Comparison of ENCODE assay signal across 9 cellular contexts in the genomic region with DNA sequence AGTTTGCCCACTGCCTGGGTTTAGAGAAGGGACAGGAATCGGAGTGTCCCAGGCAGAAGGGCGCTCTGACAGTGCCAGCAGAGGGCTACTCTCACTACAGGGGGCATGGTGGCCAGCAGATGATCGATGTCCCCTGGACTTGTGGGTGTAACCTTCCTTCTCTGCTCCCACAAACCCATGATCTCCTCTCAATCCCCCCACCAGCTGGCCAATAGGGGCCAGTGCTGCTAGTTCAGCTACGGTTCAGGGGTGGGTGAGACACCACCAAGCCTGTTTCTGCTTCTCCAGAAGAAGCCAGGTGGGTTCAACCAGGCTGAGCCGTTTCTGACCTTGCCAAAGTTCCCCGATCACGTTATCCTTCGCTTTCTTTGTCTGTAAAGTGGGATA. TPM values are rescaled to one million over a fixed set of nuclear protein-coding genes. Genes with fewer than 3 reads are reported as not detected.
A peak's percentile ranks its signal among the peaks of the same experiment; 100 is the strongest.
DNase-seq lines count a peak whose midpoint lies in the region; ATAC-seq and TF ChIP-seq lines count a peak whose summit lies in the region.
"Had no signal": no experiment of that assay in that cellular context is flagged by ENCODE, and none has a peak within 500 bp of the region (broad histone marks: within the 10 kb centered on the region; RNA-seq: fewer than 3 reads in every experiment).

No MANE protein-coding gene starts in this region.

- no peaks in the 10 kb centered on the region for H3K9me3 Mint-ChIP-seq in endodermal cell

- H3K27me3 Mint-ChIP-seq in endodermal cell (ENCODE audit: insufficient read depth) = peaks cover 71% of the 10 kb centered on the region

- no peaks in the 10 kb centered on the region for H3K36me3 Mint-ChIP-seq in endodermal cell (ENCODE audit: low read depth)

- H3K9ac ChIP-seq in ES-I3 (ENCODE audit: low read depth, low read length) (peak overlapping the region; percentile 0; the same call in 1 of the 2 replicates), NT2/D1 (ENCODE audit: insufficient read length, low read depth) (peak overlapping the region; percentile 89), endodermal cell (ENCODE audit: extremely low read depth, low read length, poor library complexity, severe bottlenecking) (no peak overlapping the region)

- no peak for TF ChIP-seq CTCF in endodermal cell (conservative IDR thresholded peaks at IDR 0.05)
- no peak for TF ChIP-seq CTCF in psoas muscle (IDR thresholded peaks at IDR 0.05)

- peaks cover 7% of the 10 kb centered on the region for H3K4me1 Mint-ChIP-seq in endodermal cell

- H3K27ac ChIP-seq in endodermal cell (ENCODE audit: low read depth, low read length) (no peak overlapping the region), psoas muscle (no peak overlapping the region)
- H3K27ac ChIP-seq: right lobe of liver had no signal

- no peak overlapping the region for H3K27ac Mint-ChIP-seq in endodermal cell

- peak in 2 of 4 donors; percentile 13 to 15 for ATAC-seq in psoas muscle
- no peak for ATAC-seq in GM19324 (IDR thresholded peaks at IDR 0.05; ENCODE audit: low FRiP score, unreplicated experiment)
- ATAC-seq in GM18873 (IDR thresholded peaks at IDR 0.05; ENCODE audit: low FRiP score, unreplicated experiment) = no peak

- H3K27me3 ChIP-seq in NT2/D1 (ENCODE audit: insufficient read depth, insufficient read length) = peaks cover 38% of the 10 kb centered on the region
- peaks cover 64% of the 10 kb centered on the region for H3K27me3 ChIP-seq in endodermal cell (ENCODE audit: control insufficient read depth, insufficient read depth, low read length, poor library complexity, severe bottlenecking)
- H3K27me3 ChIP-seq in psoas muscle (ENCODE audit: insufficient read depth in 3 of 3, low read length in 2 of 3) = peaks cover 0 to 79% (median 13%) of the 10 kb centered on the region in 3 donors

- H3K4me3 Mint-ChIP-seq in endodermal cell = peak overlapping the region; percentile 57

- H3K4me1 ChIP-seq in ES-I3 (ENCODE audit: insufficient read depth, low read length) = no peaks in the 10 kb centered on the region
- peaks cover 16% of the 10 kb centered on the region for H3K4me1 ChIP-seq in NT2/D1 (ENCODE audit: insufficient read depth, insufficient read length)
- H3K4me1 ChIP-seq in endodermal cell (ENCODE audit: control insufficient read depth, insufficient read depth, low read length) = no peaks in the 10 kb centered on the region
- peaks cover 22% of the 10 kb centered on the region for H3K4me1 ChIP-seq in psoas muscle

- DNase-seq in NT2/D1 (ENCODE audit: low read depth, low spot score) = no peak
- no peak for DNase-seq in endodermal cell
- DNase-seq in psoas muscle = no peak
- no peak for DNase-seq in SHP77 (lab: John Stamatoyannopoulos, UW)
- DNase-seq in NAMALWA (ENCODE audit: low spot score) = no peak

- WGBS in endodermal cell (ENCODE audit: insufficient coverage in 1 of 2, insufficient read length in 1 of 2), 2 experiments = 49 to 100% methylated on average over 2 to 8 of the region's 8 CpGs
- WGBS in psoas muscle, 3 donors = 24 to 34% (median 29%) methylated on average over 8 of the region's 8 CpGs

- H3K9me3 ChIP-seq in ES-I3 (ENCODE audit: control insufficient read depth, insufficient read depth, low read length) (no peaks in the 10 kb centered on the region), NT2/D1 (ENCODE audit: insufficient read depth, low read length) (peaks cover 16% of the 10 kb centered on the region; the same call in 1 of the 2 replicates), endodermal cell (ENCODE audit: control insufficient read depth, low read length) (no peaks in the 10 kb centered on the region), psoas muscle (no peaks in the 10 kb centered on the region)
- H3K9me3 ChIP-seq: right lobe of liver had no signal

- no peaks in the 10 kb centered on the region for H3K36me3 ChIP-seq in ES-I3 (ENCODE audit: insufficient read depth, low read length)
- peaks cover 4% of the 10 kb centered on the region for H3K36me3 ChIP-seq in NT2/D1 (ENCODE audit: insufficient read depth, insufficient read length, low read length)
- no peaks in the 10 kb centered on the region for H3K36me3 ChIP-seq in endodermal cell (ENCODE audit: control insufficient read depth, insufficient read depth, low read length)
- no peaks in the 10 kb centered on the region for H3K36me3 ChIP-seq in psoas muscle (ENCODE audit: insufficient read depth in 1 of 2, low read depth in 1 of 2)
- H3K36me3 ChIP-seq: right lobe of liver had no signal

- H3K4me3 ChIP-seq in NT2/D1 (ENCODE audit: insufficient read length, low read depth) (peak overlapping the region; percentile 73), endodermal cell (ENCODE audit: low read length) (no peak overlapping the region), psoas muscle (peak overlapping the region; percentile 63)

- intact Hi-C loops in psoas muscle (cut with DNase I) = loop anchor here (1.0 to 10.0 kb wide), 6 partner anchors 214 to 597 kb away; partner anchors contain the start of gene PRSS56 (in 1 of the 2)

RNA-seq across cellular contexts. Expression of gene NPPC, which starts 1.3 kb away (rescaled TPM):
- total RNA-seq in endodermal cell (under 1 TPM in 1 of 2 donors, not detected in 1; 0.84 TPM), psoas muscle (1 to 10 TPM in 2 of 4 donors, under 1 TPM in 1, not detected in 1; 0.71 to 1.4 (median 1.1) TPM)
- 13.3 TPM for polyA plus RNA-seq in endodermal cell (2013, experiment 1 of 2)
- polyA plus RNA-seq in endodermal cell (2013, experiment 2 of 2) = 7.0 TPM
- 10 to 100 TPM in 1 of 3 donors, under 1 TPM in 2; 0.29 to 26.9 (median 0.37) TPM for polyA plus RNA-seq in psoas muscle
- total RNA-seq: right lobe of liver had no signal

RNA-seq across cellular contexts. Expression of gene DIS3L2, which starts 36.6 kb away (rescaled TPM):
- total RNA-seq in endodermal cell = 10 to 100 TPM; 39.5 to 42.4 TPM
- 28.4 TPM for polyA plus RNA-seq in endodermal cell (2013, experiment 1 of 2)
- polyA plus RNA-seq in endodermal cell (2013, experiment 2 of 2) = 24.8 TPM
- total RNA-seq in psoas muscle = 10 to 100 TPM; 14.8 to 20.8 (median 17.2) TPM
- 10 to 100 TPM; 10.7 to 16.4 (median 12.4) TPM for polyA plus RNA-seq in psoas muscle
